In genomic region chr7:70735313-70735712, GRCh38 we compare ENCODE assay signal across 20 cellular contexts.
DNase-seq lines count a peak whose midpoint lies in the region; ATAC-seq and TF ChIP-seq lines count a peak whose summit lies in the region.
"Had no signal": no experiment of that assay in that cellular context is flagged by ENCODE, and none has a peak within 500 bp of the region (broad histone marks: within the 10 kb centered on the region; RNA-seq: fewer than 3 reads in every experiment).

No MANE protein-coding gene starts in this region.

- H3K79me2 ChIP-seq in Karpas-422 (ENCODE audit: low read length) = peaks cover 88% of the 10 kb centered on the region
- H3K79me2 ChIP-seq in osteoblast (ENCODE audit: insufficient read depth, low read length) = peaks cover 17% of the 10 kb centered on the region

- H3K4me1 Mint-ChIP-seq in effector memory CD8-positive, alpha-beta T cell (ENCODE audit: low read depth in 2 of 2) = peaks cover 70 to 75% of the 10 kb centered on the region in 2 donors

- H3K9me3 ChIP-seq in BLaER1 = peaks cover 4% of the 10 kb centered on the region
- no peaks in the 10 kb centered on the region for H3K9me3 ChIP-seq in Karpas-422 (ENCODE audit: low read length)
- no peaks in the 10 kb centered on the region for H3K9me3 ChIP-seq in osteoblast (ENCODE audit: low read depth, low read length)
- H3K9me3 ChIP-seq: BE2C had no signal

- H4K20me1 ChIP-seq in BLaER1 (peaks cover 100% of the 10 kb centered on the region), Karpas-422 (ENCODE audit: insufficient read depth, low read depth, low read length) (no peaks in the 10 kb centered on the region; the same call in 1 of the 2 replicates), osteoblast (ENCODE audit: insufficient read depth, low read length) (no peaks in the 10 kb centered on the region)

- H3K36me3 Mint-ChIP-seq in effector memory CD8-positive, alpha-beta T cell (ENCODE audit: insufficient read depth) = peaks cover 17% of the 10 kb centered on the region
- H3K36me3 Mint-ChIP-seq: CD4-positive, alpha-beta memory T cell had no signal

- H3K27ac Mint-ChIP-seq in effector memory CD8-positive, alpha-beta T cell = peak overlapping the region; percentile 56 to 73

- peaks cover 69% of the 10 kb centered on the region for H3K4me1 ChIP-seq in BLaER1
- H3K4me1 ChIP-seq in Karpas-422 (ENCODE audit: low read length) = peaks cover 76% of the 10 kb centered on the region
- H3K4me1 ChIP-seq in osteoblast (ENCODE audit: insufficient read depth, low read length) = peaks cover 18% of the 10 kb centered on the region
- H3K4me1 ChIP-seq: BE2C had no signal

- no peak for ATAC-seq in effector memory CD8-positive, alpha-beta T cell (replicated peaks)
- ATAC-seq in stimulated activated naive CD8-positive, alpha-beta T cell treated with anti-CD3 and anti-CD28 coated beads, Interleukin-15, Interleukin-2, amounts not matched to agents 100 U/mL and 50 U/mL, for 24 hours = no peak
- ATAC-seq in GM21367 (IDR thresholded peaks at IDR 0.05; ENCODE audit: unreplicated experiment) = no peak
- ATAC-seq: HepG2 had no signal

- no peak overlapping the region for H2AFZ ChIP-seq in Karpas-422 (ENCODE audit: low read length)
- H2AFZ ChIP-seq in osteoblast (ENCODE audit: low read length) = no peak overlapping the region

- DNase-seq in Karpas-422 = no peak
- no peak for DNase-seq in effector memory CD8-positive, alpha-beta T cell
- no peak for DNase-seq in osteoblast (ENCODE audit: insufficient read length, low spot score, missing footprints)
- DNase-seq in stimulated activated CD4-positive, alpha-beta T cell treated with anti-CD3 and anti-CD28 coated beads, Interleukin-4, amount 100 ng/mL, for 4 hours = no peak
- no peak for DNase-seq in stimulated activated naive CD8-positive, alpha-beta T cell treated with anti-CD3 and anti-CD28 coated beads, Interleukin-15, Interleukin-2, amounts not matched to agents 100 U/mL and 50 U/mL, for 24 hours
- DNase-seq: BE2C; CD4-positive, alpha-beta memory T cell; DMS53; EL; KBM-7; NCI-H1417 treated with DMSO at 0.1 percent for 48 hours; NCI-H187 treated with DMSO at 0.1 percent for 48 hours; NCI-H2227 treated with DMSO at 0.1 percent for 48 hours; NCI-H510A treated with DMSO at 0.1 percent for 48 hours; NCI-H82; OCI-M1; SHP77 had no signal

- H3K4me3 Mint-ChIP-seq in effector memory CD8-positive, alpha-beta T cell = peak overlapping the region; percentile 9 to 52

- no peaks in the 10 kb centered on the region for H3K27me3 Mint-ChIP-seq in effector memory CD8-positive, alpha-beta T cell
- H3K27me3 Mint-ChIP-seq: CD4-positive, alpha-beta memory T cell had no signal

- no peak overlapping the region for H3K4me3 ChIP-seq in BLaER1
- H3K4me3 ChIP-seq in Karpas-422 (ENCODE audit: low read length) = no peak overlapping the region
- no peak overlapping the region for H3K4me3 ChIP-seq in osteoblast (ENCODE audit: insufficient read depth, low read length)

- 0 out of 2 replicates have a peak overlapping the region, but pooled peaks have one; percentile 1 for H3K27ac ChIP-seq in BLaER1
- H3K27ac ChIP-seq in Karpas-422 (ENCODE audit: low read length) = no peak overlapping the region
- H3K27ac ChIP-seq in osteoblast (ENCODE audit: low read depth, low read length) = no peak overlapping the region

- no peaks in the 10 kb centered on the region for H3K9me3 Mint-ChIP-seq in effector memory CD8-positive, alpha-beta T cell

- no peak overlapping the region for H3K9ac ChIP-seq in BLaER1
- H3K9ac ChIP-seq in Karpas-422 (ENCODE audit: low read length) = no peak overlapping the region

- no peaks in the 10 kb centered on the region for H3K9me2 ChIP-seq in Karpas-422 (replicated peaks; ENCODE audit: insufficient read depth, low read length)

- H3K4me2 ChIP-seq in BLaER1 (peak overlapping the region; percentile 53), Karpas-422 (ENCODE audit: low read depth, low read length, poor library complexity, severe bottlenecking) (peak overlapping the region; percentile 14), osteoblast (ENCODE audit: insufficient read depth, low read length) (peak overlapping the region; percentile 3)

- H3K36me3 ChIP-seq in BLaER1 (peaks cover 53% of the 10 kb centered on the region), Karpas-422 (ENCODE audit: insufficient read depth, low read length) (0 out of 2 replicates have a peak, but pooled peaks cover 2% of the 10 kb centered on the region), osteoblast (ENCODE audit: insufficient read depth, low read length) (no peaks in the 10 kb centered on the region)
- H3K36me3 ChIP-seq: BE2C had no signal

- no peak for TF ChIP-seq CTCF in osteoblast (IDR thresholded peaks at IDR 0.05; ENCODE audit: extremely low read depth, low read depth, low read length)

- H3K27me3 ChIP-seq in BLaER1 = no peaks in the 10 kb centered on the region
- no peaks in the 10 kb centered on the region for H3K27me3 ChIP-seq in Karpas-422 (ENCODE audit: low read length)
- H3K27me3 ChIP-seq in osteoblast (ENCODE audit: insufficient read depth, low read length) = no peaks in the 10 kb centered on the region
- H3K27me3 ChIP-seq: BE2C had no signal

Comparison
In these comparisons a context has a peak if more than half of its experiments do, and no peak if none do; other contexts are left out.
1. H3K4me2 ChIP-seq: peak in every context shown above with its lines; median percentile 53 in BLaER1; 14 in Karpas-422; 3 in osteoblast.